ENCODE assay signal across 19 cellular contexts in the genomic region with DNA sequence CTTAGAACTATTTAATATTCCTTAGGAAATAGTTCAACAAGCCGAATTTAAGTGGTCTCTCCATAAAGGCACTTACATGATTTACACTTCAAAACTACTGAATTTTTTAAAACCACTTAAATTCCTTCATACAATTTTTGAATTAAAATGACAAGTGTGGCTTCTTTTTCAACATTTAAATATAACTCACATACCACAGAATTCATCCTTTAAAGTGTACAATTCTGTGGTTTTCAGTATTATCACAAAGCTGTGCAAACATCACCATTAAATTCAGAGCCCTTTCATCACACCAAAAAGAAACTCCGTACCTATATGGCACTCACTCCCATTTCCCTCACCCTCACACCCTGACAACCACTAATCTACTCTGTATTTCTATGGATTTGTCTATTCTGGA.
"Had no signal": no experiment of that assay in that cellular context is flagged by ENCODE, and none has a peak within 500 bp of the region (broad histone marks: within the 10 kb centered on the region; RNA-seq: fewer than 3 reads in every experiment).

No MANE protein-coding gene starts in this region.

- H3K4me3 Mint-ChIP-seq: natural killer cell treated with Interleukin-12 subunit alpha and Interleukin-12 subunit beta and Interleukin-15 and Interleukin-18, amount 100 ng/mL, for 72 hours; neural progenitor cell had no signal

- H2AFZ ChIP-seq: hepatocyte, neural progenitor cell, parathyroid adenoma had no signal

- H3K27ac ChIP-seq: colonic mucosa, esophagus squamous epithelium, foreskin keratinocyte, hepatocyte, neural progenitor cell, parathyroid adenoma, psoas muscle, right lobe of liver had no signal

- H3K4me3 ChIP-seq: colonic mucosa, esophagus squamous epithelium, hepatocyte, lung, neural progenitor cell, psoas muscle, right lobe of liver had no signal

- ATAC-seq: foreskin keratinocyte; left colon; left ventricle myocardium superior; natural killer cell treated with Interleukin-12 subunit alpha and Interleukin-12 subunit beta and Interleukin-15 and Interleukin-18, amount 100 ng/mL, for 72 hours; psoas muscle; right lobe of liver had no signal

- H3K4me1 ChIP-seq: colonic mucosa, foreskin keratinocyte, parathyroid adenoma, psoas muscle, right lobe of liver had no signal

- H3K79me2 ChIP-seq: hepatocyte, parathyroid adenoma had no signal

- H3K27ac Mint-ChIP-seq: natural killer cell treated with Interleukin-12 subunit alpha and Interleukin-12 subunit beta and Interleukin-15 and Interleukin-18, amount 100 ng/mL, for 72 hours; neural progenitor cell had no signal

- DNase-seq: colonic mucosa; dermis blood vessel endothelial cell; esophagus squamous epithelium; head of caudate nucleus; left colon; left ventricle myocardium superior; mesenchymal stem cell; midbrain; nucleus accumbens; psoas muscle; retina; right lobe of liver; stimulated activated naive CD4-positive, alpha-beta T cell treated with Interleukin-2 at 50 U/mL for 16 hours had no signal

- H3K4me2 ChIP-seq: hepatocyte, neural progenitor cell had no signal

- H3K27me3 Mint-ChIP-seq: natural killer cell treated with Interleukin-12 subunit alpha and Interleukin-12 subunit beta and Interleukin-15 and Interleukin-18, amount 100 ng/mL, for 72 hours had no signal

- H3K36me3 ChIP-seq: colonic mucosa, esophagus squamous epithelium, neural progenitor cell, right lobe of liver had no signal

- H3K9me3 ChIP-seq: colonic mucosa, esophagus squamous epithelium, psoas muscle, right lobe of liver had no signal

- H3K36me3 Mint-ChIP-seq: natural killer cell treated with Interleukin-12 subunit alpha and Interleukin-12 subunit beta and Interleukin-15 and Interleukin-18, amount 100 ng/mL, for 72 hours; neural progenitor cell had no signal

- H3K9me3 Mint-ChIP-seq: natural killer cell treated with Interleukin-12 subunit alpha and Interleukin-12 subunit beta and Interleukin-15 and Interleukin-18, amount 100 ng/mL, for 72 hours; neural progenitor cell had no signal

- H3K27me3 ChIP-seq: colonic mucosa, esophagus squamous epithelium, foreskin keratinocyte, hepatocyte, neural progenitor cell, right lobe of liver had no signal
